ENCODE assay signal across 11 cellular contexts in genomic region chr7:146499970-146500369, GRCh38.
"Had no signal": no experiment of that assay in that cellular context is flagged by ENCODE, and none has a peak within 500 bp of the region (broad histone marks: within the 10 kb centered on the region; RNA-seq: fewer than 3 reads in every experiment).

No MANE protein-coding gene starts in this region.

- H3K4me3 ChIP-seq: GM23248, GM23338, HAP-1 had no signal

- DNase-seq: GM23248, GOT3, H7, H9, HCEC 1CT, HFFc6 had no signal

- FAIRE-seq: H1, H54 had no signal

- H3K4me3 Mint-ChIP-seq: GM23338, H9, HFFc6 had no signal

- H3K4me2 ChIP-seq: GM23338 had no signal

- H2AFZ ChIP-seq: GM23248, GM23338 had no signal

- H3K27ac ChIP-seq: GM23248 had no signal

- H3K27ac Mint-ChIP-seq: GM23338, H9, HFFc6 had no signal

- H3K4me1 Mint-ChIP-seq: GM23338, H9 had no signal

- H3K9ac ChIP-seq: GM23248 had no signal

- H3K9me3 ChIP-seq: HAP-1 had no signal

- H3K36me3 ChIP-seq: HAP-1 had no signal

- H3K4me1 ChIP-seq: HAP-1 had no signal

- ATAC-seq: GM23338, HCT116 had no signal
